Comparison of ENCODE assay signal across 1 cellular context in the genomic region with DNA sequence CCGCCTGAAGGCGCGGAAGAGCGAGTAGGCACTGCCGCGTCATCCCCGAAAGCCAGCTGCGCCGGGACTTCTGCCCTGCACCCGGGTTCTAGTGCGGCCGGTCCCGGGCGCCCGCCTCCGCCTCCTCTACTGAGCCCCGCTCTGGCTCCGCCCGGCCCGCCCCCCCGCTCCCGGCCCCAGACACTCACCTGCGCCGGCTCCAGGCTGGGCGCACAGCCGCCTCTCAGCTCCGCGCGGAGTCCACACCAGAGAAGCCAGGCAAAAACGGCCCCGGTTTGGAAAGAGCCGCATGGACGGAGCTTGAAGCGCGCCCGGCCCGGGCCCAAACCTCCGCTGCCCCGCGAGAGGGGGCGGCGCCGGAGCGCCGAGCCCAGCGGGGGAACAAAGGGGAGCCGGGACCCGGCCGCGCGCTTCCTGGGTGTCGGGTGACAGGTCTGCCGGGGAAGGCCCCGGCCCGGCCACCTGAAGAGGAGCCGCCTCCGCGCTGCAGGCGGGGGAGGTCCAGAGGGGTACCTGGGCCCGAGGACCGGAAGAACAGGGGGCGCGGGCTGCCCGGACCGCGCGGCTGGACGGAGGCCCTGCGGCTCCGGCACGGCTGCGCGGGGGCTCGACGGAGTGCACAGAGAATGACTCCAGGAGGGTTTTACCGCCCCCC.
TF ChIP-seq lines count a peak whose summit lies in the region.

No MANE protein-coding gene starts in this region.

TF ChIP-seq in WTC11, 78 proteins besides CTCF, POLR2A, EP300 and RAD21 (continued from another document):
- peak; percentile 17; the same call in 1 of the 2 replicates for TF ChIP-seq PRDM15 (CRISPR knock-in tag; IDR thresholded peaks at IDR 0.05)
- TF ChIP-seq, protein P1, sequence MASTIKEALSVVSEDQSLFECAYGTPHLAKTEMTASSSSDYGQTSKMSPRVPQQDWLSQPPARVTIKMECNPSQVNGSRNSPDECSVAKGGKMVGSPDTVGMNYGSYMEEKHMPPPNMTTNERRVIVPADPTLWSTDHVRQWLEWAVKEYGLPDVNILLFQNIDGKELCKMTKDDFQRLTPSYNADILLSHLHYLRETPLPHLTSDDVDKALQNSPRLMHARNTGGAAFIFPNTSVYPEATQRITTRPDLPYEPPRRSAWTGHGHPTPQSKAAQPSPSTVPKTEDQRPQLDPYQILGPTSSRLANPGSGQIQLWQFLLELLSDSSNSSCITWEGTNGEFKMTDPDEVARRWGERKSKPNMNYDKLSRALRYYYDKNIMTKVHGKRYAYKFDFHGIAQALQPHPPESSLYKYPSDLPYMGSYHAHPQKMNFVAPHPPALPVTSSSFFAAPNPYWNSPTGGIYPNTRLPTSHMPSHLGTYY (CRISPR knock-in tag; IDR thresholded peaks at IDR 0.05) = no peak
- TF ChIP-seq JUN (CRISPR knock-in tag; IDR thresholded peaks at IDR 0.05) = no peak
- TF ChIP-seq GRHL2 (CRISPR knock-in tag; IDR thresholded peaks at IDR 0.05; ENCODE audit: insufficient replicate concordance, severe bottlenecking) = no peak
- TF ChIP-seq, protein P2, sequence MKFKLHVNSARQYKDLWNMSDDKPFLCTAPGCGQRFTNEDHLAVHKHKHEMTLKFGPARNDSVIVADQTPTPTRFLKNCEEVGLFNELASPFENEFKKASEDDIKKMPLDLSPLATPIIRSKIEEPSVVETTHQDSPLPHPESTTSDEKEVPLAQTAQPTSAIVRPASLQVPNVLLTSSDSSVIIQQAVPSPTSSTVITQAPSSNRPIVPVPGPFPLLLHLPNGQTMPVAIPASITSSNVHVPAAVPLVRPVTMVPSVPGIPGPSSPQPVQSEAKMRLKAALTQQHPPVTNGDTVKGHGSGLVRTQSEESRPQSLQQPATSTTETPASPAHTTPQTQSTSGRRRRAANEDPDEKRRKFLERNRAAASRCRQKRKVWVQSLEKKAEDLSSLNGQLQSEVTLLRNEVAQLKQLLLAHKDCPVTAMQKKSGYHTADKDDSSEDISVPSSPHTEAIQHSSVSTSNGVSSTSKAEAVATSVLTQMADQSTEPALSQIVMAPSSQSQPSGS (CRISPR knock-in tag; IDR thresholded peaks at IDR 0.05; ENCODE audit: borderline replicate concordance, low read depth) = no peak
- TF ChIP-seq TP53 (CRISPR knock-in tag; IDR thresholded peaks at IDR 0.05) = peak; percentile 82; the same call in 1 of the 2 replicates
- TF ChIP-seq, protein P3, sequence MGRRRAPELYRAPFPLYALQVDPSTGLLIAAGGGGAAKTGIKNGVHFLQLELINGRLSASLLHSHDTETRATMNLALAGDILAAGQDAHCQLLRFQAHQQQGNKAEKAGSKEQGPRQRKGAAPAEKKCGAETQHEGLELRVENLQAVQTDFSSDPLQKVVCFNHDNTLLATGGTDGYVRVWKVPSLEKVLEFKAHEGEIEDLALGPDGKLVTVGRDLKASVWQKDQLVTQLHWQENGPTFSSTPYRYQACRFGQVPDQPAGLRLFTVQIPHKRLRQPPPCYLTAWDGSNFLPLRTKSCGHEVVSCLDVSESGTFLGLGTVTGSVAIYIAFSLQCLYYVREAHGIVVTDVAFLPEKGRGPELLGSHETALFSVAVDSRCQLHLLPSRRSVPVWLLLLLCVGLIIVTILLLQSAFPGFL (CRISPR knock-in tag; IDR thresholded peaks at IDR 0.05; ENCODE audit: borderline replicate concordance) = no peak
- no peak for TF ChIP-seq EMX1 (CRISPR knock-in tag; IDR thresholded peaks at IDR 0.05)
- TF ChIP-seq STAT6 (CRISPR knock-in tag; conservative IDR thresholded peaks at IDR 0.05; ENCODE audit: low read depth) = no peak
- TF ChIP-seq FOXJ3 (CRISPR knock-in tag; IDR thresholded peaks at IDR 0.05; ENCODE audit: borderline replicate concordance) = no peak
- TF ChIP-seq PRRX2 (CRISPR knock-in tag; IDR thresholded peaks at IDR 0.05) = no peak
- peak; percentile 10; the same call in 1 of the 2 replicates for TF ChIP-seq NFYB (CRISPR knock-in tag; conservative IDR thresholded peaks at IDR 0.05; ENCODE audit: low read depth)
- TF ChIP-seq CBFB (CRISPR knock-in tag; IDR thresholded peaks at IDR 0.05; ENCODE audit: low read depth) = no peak
